ENCODE assay signal across 4 cellular contexts in genomic region chr1:47121039-47121438, GRCh38. TPM values are rescaled to one million over a fixed set of nuclear protein-coding genes. Genes with fewer than 3 reads are reported as not detected.
"Had no signal": no experiment of that assay in that cellular context is flagged by ENCODE, and none has a peak within 500 bp of the region (broad histone marks: within the 10 kb centered on the region; RNA-seq: fewer than 3 reads in every experiment).

No MANE protein-coding gene starts in this region.

RNA-seq across cellular contexts. Expression of gene CYP4A22, which starts 16.2 kb away (rescaled TPM):
- total RNA-seq: LHCN-M2, M059J, MCF 10A, NCI-H460 had no signal

RNA-seq across cellular contexts. Expression of gene CYP4Z1, which starts 54.0 kb away (rescaled TPM):
- total RNA-seq: LHCN-M2, M059J, MCF 10A, NCI-H460 had no signal
